8 cellular contexts compared by ENCODE assay signal in the genomic region with DNA sequence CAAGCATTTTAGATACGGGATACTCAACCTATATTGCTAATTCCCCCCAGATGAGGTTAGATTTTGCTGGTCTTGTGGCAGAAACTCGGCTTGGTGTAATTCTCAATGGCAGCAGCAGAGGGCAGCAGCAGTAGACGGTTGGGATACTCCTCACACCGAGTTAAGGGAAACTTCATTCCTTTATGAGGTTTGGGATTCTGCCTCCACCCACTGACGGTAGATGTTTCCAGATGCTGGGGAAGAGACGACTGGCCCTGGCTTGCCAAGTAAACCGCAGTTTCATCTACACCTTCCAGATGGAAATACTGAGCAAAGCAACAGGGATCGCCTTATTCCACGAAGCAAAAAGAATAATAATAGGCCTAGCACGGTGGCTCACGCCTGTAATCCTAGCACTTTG. TPM values are rescaled to one million over a fixed set of nuclear protein-coding genes. Genes with fewer than 3 reads are reported as not detected.
DNase-seq lines count a peak whose midpoint lies in the region; ATAC-seq and TF ChIP-seq lines count a peak whose summit lies in the region.

No MANE protein-coding gene starts in this region.

- H3K9me3 ChIP-seq in gastroesophageal sphincter (peaks cover 0 to 6% (median 0%) of the 10 kb centered on the region in 3 donors), tibial artery (no peaks in the 10 kb centered on the region)

- intact Hi-C loops in tibial artery (cut with DNase I; ENCODE audit: low total_unique reads), result loop anchor here (10.0 kb wide), 2 partner anchors 148 to 238 kb away; a partner anchor contains a TSS

- peak overlapping the region in 1 of 4 donors; percentile 18 for H3K27ac ChIP-seq in gastroesophageal sphincter
- no peak overlapping the region for H3K27ac ChIP-seq in tibial artery

- no peaks in the 10 kb centered on the region for H3K36me3 Mint-ChIP-seq in osteocyte (ENCODE audit: unreplicated experiment)

- TF ChIP-seq EP300 in gastroesophageal sphincter (IDR thresholded peaks at IDR 0.05), result no peak

- DNase-seq in GM03348 (ENCODE audit: low spot score), result peak; percentile 94
- DNase-seq in NAMALWA (ENCODE audit: low spot score), result peak; percentile 82
- DNase-seq in SK-MEL-5 (ENCODE audit: low read depth, low spot score), result peak; percentile 93
- DNase-seq in activated naive CD4-positive, alpha-beta T cell (lab: John Stamatoyannopoulos, UW), result peak; percentile 28 to 69 (median 64)
- DNase-seq in osteocyte (ENCODE audit: extremely low spot score, unreplicated experiment), result peak; percentile 92
- peak; percentile 86 to 87 for DNase-seq in tibial artery

- peaks cover 0 to 6% (median 0%) of the 10 kb centered on the region in 3 donors for H3K4me1 ChIP-seq in gastroesophageal sphincter
- no peaks in the 10 kb centered on the region for H3K4me1 ChIP-seq in tibial artery

- no peaks in the 10 kb centered on the region for H3K9me3 Mint-ChIP-seq in osteocyte (ENCODE audit: unreplicated experiment)

- H3K36me3 ChIP-seq in gastroesophageal sphincter (no peaks in the 10 kb centered on the region), tibial artery (no peaks in the 10 kb centered on the region)

- no peaks in the 10 kb centered on the region for H3K27me3 ChIP-seq in gastroesophageal sphincter
- no peaks in the 10 kb centered on the region for H3K27me3 ChIP-seq in tibial artery

- no peak overlapping the region for H3K4me3 ChIP-seq in gastroesophageal sphincter
- H3K4me3 ChIP-seq in tibial artery, result no peak overlapping the region

- in situ Hi-C loops in SK-MEL-5 (cut with HindIII; ENCODE audit: low pct_unique_long_range_greater_than_20kb, low sequenced_read_pairs), result no loop called here

- H3K4me3 Mint-ChIP-seq in osteocyte (ENCODE audit: unreplicated experiment), result no peak overlapping the region

- WGBS in gastroesophageal sphincter (ENCODE audit: low coverage in 1 of 2), 2 donors, result 0% methylated on average over 3 to 6 of the region's 11 CpGs

- TF ChIP-seq POLR2A in gastroesophageal sphincter (IDR thresholded peaks at IDR 0.05), result no peak

- peak; percentile 81 for ATAC-seq in gastroesophageal sphincter
- no peak for ATAC-seq in GM18868 (IDR thresholded peaks at IDR 0.05; ENCODE audit: unreplicated experiment)

- H3K4me1 Mint-ChIP-seq in osteocyte (ENCODE audit: unreplicated experiment), result peaks cover 1% of the 10 kb centered on the region

- H3K27me3 Mint-ChIP-seq in osteocyte (ENCODE audit: unreplicated experiment), result peaks cover 31% of the 10 kb centered on the region

- TF ChIP-seq CTCF in gastroesophageal sphincter (IDR thresholded peaks at IDR 0.05), result peak; percentile 90 to 95 (median 92)
- TF ChIP-seq CTCF in osteocyte (IDR thresholded peaks at IDR 0.05), result peak; percentile 91
- peak; percentile 89 to 94 for TF ChIP-seq CTCF in tibial artery (IDR thresholded peaks at IDR 0.05)

- H3K27ac Mint-ChIP-seq in osteocyte (ENCODE audit: unreplicated experiment), result no peak overlapping the region

RNA-seq across cellular contexts. Expression of a gene that starts 8.2 kb away (rescaled TPM):
- 1,012 and 1,069 TPM in 2 replicates for total RNA-seq in SK-MEL-5 (2014; rRNA removed; shearing (Covaris generic))
- 579 and 677 TPM in 2 replicates for polyA plus RNA-seq in SK-MEL-5 (2015; cell fraction: cytosol; rRNA removed)
- polyA plus RNA-seq in SK-MEL-5 (2015; cell fraction: nucleus; rRNA removed), result 1,086 and 1,093 TPM in 2 replicates
- total RNA-seq in gastroesophageal sphincter (10 to 100 TPM in 1 of 4 donors, 1 to 10 TPM in 3; 5.1 to 14.5 (median 7.3) TPM), osteocyte (15.3 and 19.9 TPM in 2 replicates)

Comparison
In these comparisons a context has a peak if more than half of its experiments do, and no peak if none do; other contexts are left out.
1. RNA of a gene that starts 8.2 kb away (total RNA-seq): 1,012 to 1,069 TPM in SK-MEL-5; 15.3 to 19.9 TPM in osteocyte and 5.1 to 14.5 TPM in gastroesophageal sphincter; every median in the first group is over 10 times any median in the second.
2. Peak in every context shown above with its lines, with median percentiles within 50 percentile points of each other: DNase-seq and CTCF ChIP-seq.